In the genomic region with DNA sequence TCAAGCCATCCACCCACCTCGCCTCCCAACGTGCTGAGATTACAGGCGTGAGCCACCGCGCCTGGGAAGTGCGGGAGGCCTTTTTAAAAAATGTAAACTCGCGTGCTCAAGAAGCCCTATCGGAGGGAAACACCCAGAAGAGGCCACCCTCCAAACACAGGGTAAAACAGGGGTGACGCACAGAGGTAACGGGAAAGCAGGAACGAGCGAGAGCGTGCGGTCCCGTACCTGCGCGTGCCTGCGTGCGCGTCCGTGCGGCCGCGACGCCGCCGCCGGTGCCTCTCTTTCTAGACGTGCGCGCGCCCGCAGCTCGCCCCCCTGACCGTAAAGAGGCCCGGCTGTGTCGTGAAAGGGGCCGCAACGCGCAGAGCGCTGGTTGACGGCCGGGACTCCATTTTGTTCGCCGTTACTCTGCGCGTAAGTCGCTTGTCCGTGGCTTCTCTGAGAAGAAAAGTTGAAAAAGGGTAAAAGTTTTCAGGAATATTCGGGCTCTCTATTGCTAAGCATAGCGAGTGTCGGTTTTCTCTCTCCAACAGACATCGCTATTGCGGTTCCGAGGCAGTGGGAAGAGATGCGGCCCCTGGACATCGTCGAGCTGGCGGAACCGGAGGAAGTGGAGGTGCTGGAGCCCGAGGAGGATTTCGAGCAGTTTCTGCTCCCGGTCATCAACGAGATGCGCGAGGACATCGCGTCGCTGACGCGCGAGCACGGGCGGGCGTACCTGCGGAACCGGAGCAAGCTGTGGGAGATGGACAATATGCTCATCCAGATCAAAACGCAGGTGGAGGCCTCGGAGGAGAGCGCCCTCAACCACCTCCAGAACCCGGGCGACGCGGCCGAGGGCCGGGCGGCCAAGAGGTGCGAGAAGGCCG, we compare ENCODE assay signal across 8 cellular contexts. TPM values are rescaled to one million over a fixed set of nuclear protein-coding genes. Genes with fewer than 3 reads are reported as not detected.
DNase-seq lines count a peak whose midpoint lies in the region; ATAC-seq and TF ChIP-seq lines count a peak whose summit lies in the region.

A gene (plus strand): TSS at position 394 of the 872 bp plus-strand sequence. CDS start 178 bp downstream, at position 572.

- peaks cover 40% of the 10 kb centered on the region for H3K4me1 Mint-ChIP-seq in nephron

- H3K4me3 Mint-ChIP-seq in nephron: peak within 1 kb of the TSS; percentile 98 to 100 (median 99)

- H3K9me3 Mint-ChIP-seq in nephron: no peaks in the 10 kb centered on the region

- peaks cover 41% of the 10 kb centered on the region for H3K36me3 Mint-ChIP-seq in nephron (ENCODE audit: low read depth)

- DNase-seq in ELF-1 (ENCODE audit: low read depth, low spot score) (peak; percentile 96), H7 (peak; percentile 98), M059J (ENCODE audit: low read depth) (peak; percentile 92), fibroblast of the aortic adventitia (ENCODE audit: low read depth) (peak; percentile 94)
- peak; percentile 92 for DNase-seq in activated T-helper 9 cell treated with anti-CD3 and anti-CD28 coated beads, Interleukin-2, amount 50 U/mL, for 16 hours (ENCODE audit: low read depth)
- DNase-seq in stimulated activated naive CD8-positive, alpha-beta T cell treated with anti-CD3 and anti-CD28 coated beads, Interleukin-15, Interleukin-2, amounts not matched to agents 100 U/mL and 50 U/mL, for 24 hours: peak; percentile 93

- TF ChIP-seq POLR2A in Raji (IDR thresholded peaks at IDR 0.05; ENCODE audit: insufficient read depth, low read depth, low read length): peak; percentile 94

- no peaks in the 10 kb centered on the region for H3K27me3 ChIP-seq in H7 (ENCODE audit: control insufficient read depth, insufficient read depth, low read length)

- H3K27me3 Mint-ChIP-seq in nephron (ENCODE audit: low read depth): no peaks in the 10 kb centered on the region

- peaks cover 10% of the 10 kb centered on the region for H3K36me3 ChIP-seq in H7 (replicated peaks; ENCODE audit: control insufficient read depth, insufficient read depth, low read length)

- peak within 1 kb of the TSS; percentile 99 to 100 (median 100) for H3K27ac Mint-ChIP-seq in nephron

- H3K4me3 ChIP-seq in H7 (ENCODE audit: insufficient read depth, low read depth, low read length): peak within 1 kb of the TSS; percentile 98
- peak within 1 kb of the TSS; percentile 94 for H3K4me3 ChIP-seq in fibroblast of the aortic adventitia (ENCODE audit: low read depth, low read length)

- TF ChIP-seq CTCF in fibroblast of the aortic adventitia (IDR thresholded peaks at IDR 0.05; ENCODE audit: insufficient read depth, low read length) (no peak), nephron (IDR thresholded peaks at IDR 0.05; ENCODE audit: unreplicated experiment in 3 of 3) (no peak)

- ATAC-seq in stimulated activated naive CD8-positive, alpha-beta T cell treated with anti-CD3 and anti-CD28 coated beads, Interleukin-15, Interleukin-2, amounts not matched to agents 100 U/mL and 50 U/mL, for 24 hours: peak; percentile 95

RNA-seq across cellular contexts. Expression of the gene that starts here (rescaled TPM):
- total RNA-seq in H7 (2014; rRNA removed; shearing (Covaris generic)): 82.2 and 83.2 TPM in 2 replicates
- total RNA-seq in M059J (2014; rRNA removed; shearing (Covaris generic)): 121 and 163 TPM in 2 replicates
- 142 and 482 TPM in 2 replicates for total RNA-seq in fibroblast of the aortic adventitia (ENCODE audit: low replicate concordance)

Comparison
In these comparisons a context has a peak if more than half of its experiments do, and no peak if none do; other contexts are left out.
1. Peak in every context shown above with its lines: DNase-seq, ATAC-seq and H3K4me3 ChIP-seq.